In genomic region chr3:112456147-112456546, GRCh38 we compare ENCODE assay signal across 22 cellular contexts. TPM values are rescaled to one million over a fixed set of nuclear protein-coding genes. Genes with fewer than 3 reads are reported as not detected.
DNase-seq lines count a peak whose midpoint lies in the region; ATAC-seq, FAIRE-seq and TF ChIP-seq lines count a peak whose summit lies in the region.
"Had no signal": no experiment of that assay in that cellular context is flagged by ENCODE, and none has a peak within 500 bp of the region (broad histone marks: within the 10 kb centered on the region; RNA-seq: fewer than 3 reads in every experiment).

No MANE protein-coding gene starts in this region.

- peak; percentile 79 for FAIRE-seq in GM18507 (lab: Jason Lieb, UNC)
- FAIRE-seq: G401.6, K562 had no signal

- no peaks in the 10 kb centered on the region for H3K36me3 Mint-ChIP-seq in CD4-positive, alpha-beta T cell (ENCODE audit: low read depth)

- DNase-seq in GM10266 (ENCODE audit: extremely low spot score) (peak; percentile 12), GM18507 (ENCODE audit: extremely low spot score, insufficient read length, low read depth) (no peak), myocyte (ENCODE audit: low read depth) (peak; percentile 11), DMS 273 (lab: John Stamatoyannopoulos, UW; ENCODE audit: unreplicated experiment) (no peak), T-helper 9 cell (no peak)
- no peak for DNase-seq in CD4-positive, alpha-beta T cell
- DNase-seq in activated CD4-positive, CD25-positive, alpha-beta regulatory T cell treated with anti-CD3 and anti-CD28 coated beads, Interleukin-2, amount 50 U/mL, for 72 hours, result no peak
- DNase-seq: 8988T; AML-193; CD4-positive, CD25-positive, alpha-beta regulatory T cell; DMS153; DMS79 treated with DMSO at 0.1 percent for 48 hours; EL; HCEC 1CT; HFFc6; Karpas-422 had no signal

- H3K4me1 Mint-ChIP-seq in CD4-positive, alpha-beta T cell (ENCODE audit: low read depth), result peaks cover 29% of the 10 kb centered on the region

- intact Hi-C loops in CD4-positive, alpha-beta T cell (cut with DNase I, micrococcal nuclease), result no loop called here

- no peak overlapping the region for H3K4me3 Mint-ChIP-seq in CD4-positive, alpha-beta T cell
- H3K4me3 Mint-ChIP-seq: CD4-positive, CD25-positive, alpha-beta regulatory T cell; HFFc6 had no signal

- H3K9me3 ChIP-seq in CD4-positive, alpha-beta T cell (ENCODE audit: control insufficient read depth, low read length), result no peaks in the 10 kb centered on the region
- H3K9me3 ChIP-seq: BLaER1 treated with 17β-estradiol and CSF1 and Interleukin-3, amounts not matched to agents 10 nM and 100 nM had no signal

- no peaks in the 10 kb centered on the region for H3K27me3 ChIP-seq in CD4-positive, alpha-beta T cell (ENCODE audit: control insufficient read depth, insufficient read depth, low read length)
- H3K27me3 ChIP-seq: BLaER1 treated with 17β-estradiol and CSF1 and Interleukin-3, amounts not matched to agents 10 nM and 100 nM had no signal

- no peak overlapping the region for H3K27ac ChIP-seq in CD4-positive, alpha-beta T cell (ENCODE audit: low read depth, low read length)
- H3K27ac ChIP-seq: BLaER1 treated with 17β-estradiol and CSF1 and Interleukin-3, amounts not matched to agents 10 nM and 100 nM; HL-60 had no signal

- no peaks in the 10 kb centered on the region for H3K9me3 Mint-ChIP-seq in CD4-positive, alpha-beta T cell
- H3K9me3 Mint-ChIP-seq: HFFc6 had no signal

- no peak overlapping the region for H3K27ac Mint-ChIP-seq in CD4-positive, alpha-beta T cell
- H3K27ac Mint-ChIP-seq: CD4-positive, CD25-positive, alpha-beta regulatory T cell; HFFc6 had no signal

- no peak for TF ChIP-seq CTCF in GM10266 (IDR thresholded peaks at IDR 0.05; ENCODE audit: control insufficient read depth, insufficient read depth, low read depth, missing control alignments)
- no peak for TF ChIP-seq CTCF in CD4-positive, alpha-beta T cell (IDR thresholded peaks at IDR 0.05)

- CTCF ChIA-PET in CD4-positive, alpha-beta T cell (lab: Charles Lee), result no interaction called here

- H3K27me3 Mint-ChIP-seq in CD4-positive, alpha-beta T cell, result no peaks in the 10 kb centered on the region
- H3K27me3 Mint-ChIP-seq: CD4-positive, CD25-positive, alpha-beta regulatory T cell had no signal

- peak; percentile 31 for ATAC-seq in HG03175 (IDR thresholded peaks at IDR 0.05; ENCODE audit: unreplicated experiment)
- no peak for ATAC-seq in CD4-positive, alpha-beta T cell (ENCODE audit: poor library complexity)
- ATAC-seq: K562 had no signal

- POLR2A ChIA-PET in CD4-positive, alpha-beta T cell (lab: Charles Lee), result no interaction called here

RNA-seq across cellular contexts. Expression of gene BTLA, which starts 43.1 kb away (rescaled TPM):
- not detected in 2 replicates for total RNA-seq in myocyte
- polyA plus RNA-seq in myocyte (2012), result 0.03 TPM
- total RNA-seq in CD4-positive, alpha-beta T cell, result 1 to 10 TPM; 8.5 to 9.6 TPM
- total RNA-seq: H4, HFFc6 had no signal
- polyA plus RNA-seq: K562 had no signal

Comparison
In these comparisons a context has a peak if more than half of its experiments do, and no peak if none do; other contexts are left out.
1. DNase-seq: peak in GM10266 (single experiment) and myocyte (single experiment); none in GM18507 (single experiment), DMS 273 (single experiment), CD4-positive, alpha-beta T cell (0 of 10), T-helper 9 cell (single experiment) and activated CD4-positive, CD25-positive, alpha-beta regulatory T cell treated with anti-CD3 and anti-CD28 coated beads, Interleukin-2, amount 50 U/mL, for 72 hours (single experiment).